In the genomic region with DNA sequence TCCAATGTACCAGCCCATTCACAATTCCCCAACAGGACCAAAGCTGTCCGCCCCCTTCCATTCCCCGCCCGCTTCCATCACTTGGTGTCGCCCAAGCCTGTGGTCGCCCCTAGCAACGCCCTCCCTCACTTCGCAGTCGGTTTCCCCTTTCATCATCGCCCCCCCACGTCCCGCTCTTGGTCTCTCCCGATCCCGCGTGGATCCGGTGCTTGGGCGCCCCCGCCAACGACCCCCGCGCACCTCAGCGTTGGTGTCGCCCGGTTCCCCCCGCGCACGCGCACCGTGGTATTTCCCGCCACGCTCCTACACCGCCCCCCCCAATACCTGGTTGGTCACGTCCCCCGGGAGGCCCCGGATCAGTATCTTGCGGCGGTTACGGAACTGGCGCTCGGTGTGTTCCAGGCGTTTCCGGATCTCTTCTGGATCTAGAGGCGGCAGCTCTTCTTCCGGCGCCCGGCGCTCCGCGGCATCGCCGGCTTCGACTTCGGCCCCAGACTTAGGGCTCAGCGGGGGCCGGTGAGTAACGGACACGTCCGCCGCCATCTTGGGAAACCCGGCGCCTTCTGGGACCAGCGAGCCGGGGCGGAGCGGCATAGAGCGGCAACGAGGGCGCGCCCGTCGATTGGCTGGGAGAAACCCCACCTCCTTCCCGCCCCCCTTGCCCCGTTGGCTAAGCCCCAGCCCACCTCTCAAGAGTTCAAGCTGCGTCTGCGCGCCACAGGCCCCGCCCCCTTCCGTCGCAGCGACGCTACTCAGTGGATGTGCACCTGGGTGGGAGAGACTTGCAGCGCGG, we compare ENCODE assay signal across 1 cellular context.
A peak's percentile ranks its signal among the peaks of the same experiment; 100 is the strongest.
TF ChIP-seq lines count a peak whose summit lies in the region.

A gene with protein sequence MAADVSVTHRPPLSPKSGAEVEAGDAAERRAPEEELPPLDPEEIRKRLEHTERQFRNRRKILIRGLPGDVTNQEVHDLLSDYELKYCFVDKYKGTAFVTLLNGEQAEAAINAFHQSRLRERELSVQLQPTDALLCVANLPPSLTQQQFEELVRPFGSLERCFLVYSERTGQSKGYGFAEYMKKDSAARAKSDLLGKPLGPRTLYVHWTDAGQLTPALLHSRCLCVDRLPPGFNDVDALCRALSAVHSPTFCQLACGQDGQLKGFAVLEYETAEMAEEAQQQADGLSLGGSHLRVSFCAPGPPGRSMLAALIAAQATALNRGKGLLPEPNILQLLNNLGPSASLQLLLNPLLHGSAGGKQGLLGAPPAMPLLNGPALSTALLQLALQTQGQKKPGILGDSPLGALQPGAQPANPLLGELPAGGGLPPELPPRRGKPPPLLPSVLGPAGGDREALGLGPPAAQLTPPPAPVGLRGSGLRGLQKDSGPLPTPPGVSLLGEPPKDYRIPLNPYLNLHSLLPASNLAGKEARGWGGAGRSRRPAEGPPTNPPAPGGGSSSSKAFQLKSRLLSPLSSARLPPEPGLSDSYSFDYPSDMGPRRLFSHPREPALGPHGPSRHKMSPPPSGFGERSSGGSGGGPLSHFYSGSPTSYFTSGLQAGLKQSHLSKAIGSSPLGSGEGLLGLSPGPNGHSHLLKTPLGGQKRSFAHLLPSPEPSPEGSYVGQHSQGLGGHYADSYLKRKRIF (minus strand): TSS at position 565 of the 793 bp plus-strand sequence. CDS start 22 bp downstream, at position 543.

TF ChIP-seq in K562, 482 proteins besides CTCF, POLR2A, EP300 and RAD21 (continued from another document):
- TF ChIP-seq, protein P1, sequence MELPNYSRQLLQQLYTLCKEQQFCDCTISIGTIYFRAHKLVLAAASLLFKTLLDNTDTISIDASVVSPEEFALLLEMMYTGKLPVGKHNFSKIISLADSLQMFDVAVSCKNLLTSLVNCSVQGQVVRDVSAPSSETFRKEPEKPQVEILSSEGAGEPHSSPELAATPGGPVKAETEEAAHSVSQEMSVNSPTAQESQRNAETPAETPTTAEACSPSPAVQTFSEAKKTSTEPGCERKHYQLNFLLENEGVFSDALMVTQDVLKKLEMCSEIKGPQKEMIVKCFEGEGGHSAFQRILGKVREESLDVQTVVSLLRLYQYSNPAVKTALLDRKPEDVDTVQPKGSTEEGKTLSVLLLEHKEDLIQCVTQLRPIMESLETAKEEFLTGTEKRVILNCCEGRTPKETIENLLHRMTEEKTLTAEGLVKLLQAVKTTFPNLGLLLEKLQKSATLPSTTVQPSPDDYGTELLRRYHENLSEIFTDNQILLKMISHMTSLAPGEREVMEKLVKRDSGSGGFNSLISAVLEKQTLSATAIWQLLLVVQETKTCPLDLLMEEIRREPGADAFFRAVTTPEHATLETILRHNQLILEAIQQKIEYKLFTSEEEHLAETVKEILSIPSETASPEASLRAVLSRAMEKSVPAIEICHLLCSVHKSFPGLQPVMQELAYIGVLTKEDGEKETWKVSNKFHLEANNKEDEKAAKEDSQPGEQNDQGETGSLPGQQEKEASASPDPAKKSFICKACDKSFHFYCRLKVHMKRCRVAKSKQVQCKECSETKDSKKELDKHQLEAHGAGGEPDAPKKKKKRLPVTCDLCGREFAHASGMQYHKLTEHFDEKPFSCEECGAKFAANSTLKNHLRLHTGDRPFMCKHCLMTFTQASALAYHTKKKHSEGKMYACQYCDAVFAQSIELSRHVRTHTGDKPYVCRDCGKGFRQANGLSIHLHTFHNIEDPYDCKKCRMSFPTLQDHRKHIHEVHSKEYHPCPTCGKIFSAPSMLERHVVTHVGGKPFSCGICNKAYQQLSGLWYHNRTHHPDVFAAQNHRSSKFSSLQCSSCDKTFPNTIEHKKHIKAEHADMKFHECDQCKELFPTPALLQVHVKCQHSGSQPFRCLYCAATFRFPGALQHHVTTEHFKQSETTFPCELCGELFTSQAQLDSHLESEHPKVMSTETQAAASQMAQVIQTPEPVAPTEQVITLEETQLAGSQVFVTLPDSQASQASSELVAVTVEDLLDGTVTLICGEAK (IDR thresholded peaks at IDR 0.05) = 0 out of 2 replicates have a peak, but pooled peaks have one; percentile 51
- TF ChIP-seq, protein P1 (CRISPR knock-in tag; IDR thresholded peaks at IDR 0.05) = no peak
- 0 out of 3 replicates have a peak, but pooled peaks of 1 of the 2 experiments have one; percentile 22 for TF ChIP-seq CBX3 (IDR thresholded peaks at IDR 0.05; ENCODE audit: borderline replicate concordance in 1 of 2, low read length in 2 of 2)
- TF ChIP-seq, protein P2, sequence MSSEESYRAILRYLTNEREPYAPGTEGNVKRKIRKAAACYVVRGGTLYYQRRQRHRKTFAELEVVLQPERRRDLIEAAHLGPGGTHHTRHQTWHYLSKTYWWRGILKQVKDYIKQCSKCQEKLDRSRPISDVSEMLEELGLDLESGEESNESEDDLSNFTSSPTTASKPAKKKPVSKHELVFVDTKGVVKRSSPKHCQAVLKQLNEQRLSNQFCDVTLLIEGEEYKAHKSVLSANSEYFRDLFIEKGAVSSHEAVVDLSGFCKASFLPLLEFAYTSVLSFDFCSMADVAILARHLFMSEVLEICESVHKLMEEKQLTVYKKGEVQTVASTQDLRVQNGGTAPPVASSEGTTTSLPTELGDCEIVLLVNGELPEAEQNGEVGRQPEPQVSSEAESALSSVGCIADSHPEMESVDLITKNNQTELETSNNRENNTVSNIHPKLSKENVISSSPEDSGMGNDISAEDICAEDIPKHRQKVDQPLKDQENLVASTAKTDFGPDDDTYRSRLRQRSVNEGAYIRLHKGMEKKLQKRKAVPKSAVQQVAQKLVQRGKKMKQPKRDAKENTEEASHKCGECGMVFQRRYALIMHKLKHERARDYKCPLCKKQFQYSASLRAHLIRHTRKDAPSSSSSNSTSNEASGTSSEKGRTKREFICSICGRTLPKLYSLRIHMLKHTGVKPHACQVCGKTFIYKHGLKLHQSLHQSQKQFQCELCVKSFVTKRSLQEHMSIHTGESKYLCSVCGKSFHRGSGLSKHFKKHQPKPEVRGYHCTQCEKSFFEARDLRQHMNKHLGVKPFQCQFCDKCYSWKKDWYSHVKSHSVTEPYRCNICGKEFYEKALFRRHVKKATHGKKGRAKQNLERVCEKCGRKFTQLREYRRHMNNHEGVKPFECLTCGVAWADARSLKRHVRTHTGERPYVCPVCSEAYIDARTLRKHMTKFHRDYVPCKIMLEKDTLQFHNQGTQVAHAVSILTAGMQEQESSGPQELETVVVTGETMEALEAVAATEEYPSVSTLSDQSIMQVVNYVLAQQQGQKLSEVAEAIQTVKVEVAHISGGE (CRISPR knock-in tag; IDR thresholded peaks at IDR 0.05) = peak in 1 of 3 experiments; percentile 85; a peak in 2 of 6 replicates
- no peak for TF ChIP-seq NR3C1 (CRISPR knock-in tag; IDR thresholded peaks at IDR 0.05)
- no peak for TF ChIP-seq SIRT6 (IDR thresholded peaks at IDR 0.05; ENCODE audit: low read depth, low read length)
- TF ChIP-seq COPS2 (conservative IDR thresholded peaks at IDR 0.05) = no peak
- TF ChIP-seq FOXJ2 (tag; IDR thresholded peaks at IDR 0.05) = no peak
- TF ChIP-seq CCAR2 (IDR thresholded peaks at IDR 0.05; ENCODE audit: low read depth, low read length) = no peak
- no peak for TF ChIP-seq ZZZ3 (IDR thresholded peaks at IDR 0.05)
- peak; percentile 30; the same call in 1 of the 2 replicates for TF ChIP-seq CHD2 (IDR thresholded peaks at IDR 0.05; ENCODE audit: low read depth, low read length)
- no peak for TF ChIP-seq SRSF9 (IDR thresholded peaks at IDR 0.05; ENCODE audit: borderline replicate concordance, low read depth, low read length)
- TF ChIP-seq RBM14 (IDR thresholded peaks at IDR 0.05; ENCODE audit: borderline replicate concordance, insufficient read depth, low read depth, low read length) = peak; percentile 92; the same call in 1 of the 2 replicates
- TF ChIP-seq CSDE1 (IDR thresholded peaks at IDR 0.05) = 0 out of 4 replicates have a peak, but pooled peaks of 1 of the 2 experiments have one; percentile 76
- no peak; the same call in 1 of the 2 replicates for TF ChIP-seq ZNF766 (CRISPR knock-in tag; conservative IDR thresholded peaks at IDR 0.05)
- peak; percentile 3; the same call in 1 of the 2 replicates for TF ChIP-seq TAL1 (IDR thresholded peaks at IDR 0.05)
- TF ChIP-seq, protein P3, sequence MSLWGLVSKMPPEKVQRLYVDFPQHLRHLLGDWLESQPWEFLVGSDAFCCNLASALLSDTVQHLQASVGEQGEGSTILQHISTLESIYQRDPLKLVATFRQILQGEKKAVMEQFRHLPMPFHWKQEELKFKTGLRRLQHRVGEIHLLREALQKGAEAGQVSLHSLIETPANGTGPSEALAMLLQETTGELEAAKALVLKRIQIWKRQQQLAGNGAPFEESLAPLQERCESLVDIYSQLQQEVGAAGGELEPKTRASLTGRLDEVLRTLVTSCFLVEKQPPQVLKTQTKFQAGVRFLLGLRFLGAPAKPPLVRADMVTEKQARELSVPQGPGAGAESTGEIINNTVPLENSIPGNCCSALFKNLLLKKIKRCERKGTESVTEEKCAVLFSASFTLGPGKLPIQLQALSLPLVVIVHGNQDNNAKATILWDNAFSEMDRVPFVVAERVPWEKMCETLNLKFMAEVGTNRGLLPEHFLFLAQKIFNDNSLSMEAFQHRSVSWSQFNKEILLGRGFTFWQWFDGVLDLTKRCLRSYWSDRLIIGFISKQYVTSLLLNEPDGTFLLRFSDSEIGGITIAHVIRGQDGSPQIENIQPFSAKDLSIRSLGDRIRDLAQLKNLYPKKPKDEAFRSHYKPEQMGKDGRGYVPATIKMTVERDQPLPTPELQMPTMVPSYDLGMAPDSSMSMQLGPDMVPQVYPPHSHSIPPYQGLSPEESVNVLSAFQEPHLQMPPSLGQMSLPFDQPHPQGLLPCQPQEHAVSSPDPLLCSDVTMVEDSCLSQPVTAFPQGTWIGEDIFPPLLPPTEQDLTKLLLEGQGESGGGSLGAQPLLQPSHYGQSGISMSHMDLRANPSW (CRISPR knock-in tag; IDR thresholded peaks at IDR 0.05) = no peak
- peak; percentile 73 for TF ChIP-seq KDM5B (IDR thresholded peaks at IDR 0.05; ENCODE audit: insufficient replicate concordance, low read depth, low read length)
